ENCODE assay signal across 1 cellular context in the genomic region with DNA sequence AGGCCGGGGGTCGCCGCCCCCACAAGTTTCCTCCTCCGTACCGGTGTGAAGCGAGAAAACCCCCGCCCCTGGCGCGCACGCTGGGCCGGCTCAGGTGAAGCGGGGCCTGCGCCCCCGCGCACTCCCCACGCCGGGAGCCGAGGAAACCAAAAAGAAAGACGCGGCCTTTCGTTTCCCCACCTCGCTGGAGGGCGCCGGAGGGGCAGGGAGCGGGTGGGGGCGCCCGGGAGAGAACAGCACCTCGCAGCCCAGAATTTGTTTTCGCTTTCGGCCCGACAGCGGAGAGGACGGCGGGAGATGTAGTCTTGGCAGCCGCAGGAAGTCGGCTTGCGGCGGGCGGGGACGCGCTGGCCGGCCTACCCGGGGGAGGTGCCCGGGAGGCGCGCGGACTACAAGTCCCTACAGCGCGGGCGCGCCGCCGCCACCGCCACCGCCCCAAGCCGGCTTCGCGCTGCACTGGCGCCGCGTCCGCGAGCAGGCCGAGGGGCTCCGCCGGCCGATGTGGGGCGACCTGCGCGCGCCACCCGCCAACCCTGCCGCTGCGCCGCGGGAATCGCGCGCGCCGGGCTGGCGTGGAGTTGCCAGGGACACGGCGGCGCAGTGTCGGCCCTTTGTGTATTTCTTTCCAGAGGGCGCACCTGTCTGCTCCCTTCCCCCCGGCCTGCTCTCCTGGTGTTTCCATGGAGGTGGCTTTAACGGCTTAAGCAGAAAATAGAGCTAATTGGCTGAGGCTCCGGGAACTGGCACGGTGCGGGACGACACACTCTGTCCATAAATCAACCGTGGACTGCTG.
TF ChIP-seq lines count a peak whose summit lies in the region.

A gene with protein sequence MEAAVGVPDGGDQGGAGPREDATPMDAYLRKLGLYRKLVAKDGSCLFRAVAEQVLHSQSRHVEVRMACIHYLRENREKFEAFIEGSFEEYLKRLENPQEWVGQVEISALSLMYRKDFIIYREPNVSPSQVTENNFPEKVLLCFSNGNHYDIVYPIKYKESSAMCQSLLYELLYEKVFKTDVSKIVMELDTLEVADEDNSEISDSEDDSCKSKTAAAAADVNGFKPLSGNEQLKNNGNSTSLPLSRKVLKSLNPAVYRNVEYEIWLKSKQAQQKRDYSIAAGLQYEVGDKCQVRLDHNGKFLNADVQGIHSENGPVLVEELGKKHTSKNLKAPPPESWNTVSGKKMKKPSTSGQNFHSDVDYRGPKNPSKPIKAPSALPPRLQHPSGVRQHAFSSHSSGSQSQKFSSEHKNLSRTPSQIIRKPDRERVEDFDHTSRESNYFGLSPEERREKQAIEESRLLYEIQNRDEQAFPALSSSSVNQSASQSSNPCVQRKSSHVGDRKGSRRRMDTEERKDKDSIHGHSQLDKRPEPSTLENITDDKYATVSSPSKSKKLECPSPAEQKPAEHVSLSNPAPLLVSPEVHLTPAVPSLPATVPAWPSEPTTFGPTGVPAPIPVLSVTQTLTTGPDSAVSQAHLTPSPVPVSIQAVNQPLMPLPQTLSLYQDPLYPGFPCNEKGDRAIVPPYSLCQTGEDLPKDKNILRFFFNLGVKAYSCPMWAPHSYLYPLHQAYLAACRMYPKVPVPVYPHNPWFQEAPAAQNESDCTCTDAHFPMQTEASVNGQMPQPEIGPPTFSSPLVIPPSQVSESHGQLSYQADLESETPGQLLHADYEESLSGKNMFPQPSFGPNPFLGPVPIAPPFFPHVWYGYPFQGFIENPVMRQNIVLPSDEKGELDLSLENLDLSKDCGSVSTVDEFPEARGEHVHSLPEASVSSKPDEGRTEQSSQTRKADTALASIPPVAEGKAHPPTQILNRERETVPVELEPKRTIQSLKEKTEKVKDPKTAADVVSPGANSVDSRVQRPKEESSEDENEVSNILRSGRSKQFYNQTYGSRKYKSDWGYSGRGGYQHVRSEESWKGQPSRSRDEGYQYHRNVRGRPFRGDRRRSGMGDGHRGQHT (minus strand): TSS at position 292 of the 793 bp plus-strand sequence. CDS start 616 bp downstream, outside the sequence.

TF ChIP-seq in K562, 482 proteins besides CTCF, POLR2A, EP300 and RAD21 (continued from another document and continues in another):
- TF ChIP-seq, protein P1, sequence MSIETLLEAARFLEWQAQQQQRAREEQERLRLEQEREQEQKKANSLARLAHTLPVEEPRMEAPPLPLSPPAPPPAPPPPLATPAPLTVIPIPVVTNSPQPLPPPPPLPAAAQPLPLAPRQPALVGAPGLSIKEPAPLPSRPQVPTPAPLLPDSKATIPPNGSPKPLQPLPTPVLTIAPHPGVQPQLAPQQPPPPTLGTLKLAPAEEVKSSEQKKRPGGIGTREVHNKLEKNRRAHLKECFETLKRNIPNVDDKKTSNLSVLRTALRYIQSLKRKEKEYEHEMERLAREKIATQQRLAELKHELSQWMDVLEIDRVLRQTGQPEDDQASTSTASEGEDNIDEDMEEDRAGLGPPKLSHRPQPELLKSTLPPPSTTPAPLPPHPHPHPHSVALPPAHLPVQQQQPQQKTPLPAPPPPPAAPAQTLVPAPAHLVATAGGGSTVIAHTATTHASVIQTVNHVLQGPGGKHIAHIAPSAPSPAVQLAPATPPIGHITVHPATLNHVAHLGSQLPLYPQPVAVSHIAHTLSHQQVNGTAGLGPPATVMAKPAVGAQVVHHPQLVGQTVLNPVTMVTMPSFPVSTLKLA (conservative IDR thresholded peaks at IDR 0.05): peak in 1 of 2 experiments; percentile 57; a peak in 3 of 4 replicates
- TF ChIP-seq STAG1 (CRISPR knock-in tag; IDR thresholded peaks at IDR 0.05; ENCODE audit: borderline replicate concordance): no peak
- TF ChIP-seq DIDO1 (tag; IDR thresholded peaks at IDR 0.05; ENCODE audit: low read depth): no peak
- peak; percentile 76 for TF ChIP-seq ZBTB7A (IDR thresholded peaks at IDR 0.05; ENCODE audit: borderline replicate concordance, control insufficient read depth, low read depth, low read length)
- TF ChIP-seq ZNF263 (CRISPR knock-in tag; IDR thresholded peaks at IDR 0.05; ENCODE audit: borderline replicate concordance): no peak
- no peak for TF ChIP-seq U2AF2 (optimal IDR thresholded peaks at IDR 0.05; ENCODE audit: low read depth, low read length)
- no peak for TF ChIP-seq FOXK1 (CRISPR knock-in tag; IDR thresholded peaks at IDR 0.05; ENCODE audit: borderline replicate concordance)
- TF ChIP-seq CBFA2T3 (IDR thresholded peaks at IDR 0.05): no peak
- TF ChIP-seq, protein P2, sequence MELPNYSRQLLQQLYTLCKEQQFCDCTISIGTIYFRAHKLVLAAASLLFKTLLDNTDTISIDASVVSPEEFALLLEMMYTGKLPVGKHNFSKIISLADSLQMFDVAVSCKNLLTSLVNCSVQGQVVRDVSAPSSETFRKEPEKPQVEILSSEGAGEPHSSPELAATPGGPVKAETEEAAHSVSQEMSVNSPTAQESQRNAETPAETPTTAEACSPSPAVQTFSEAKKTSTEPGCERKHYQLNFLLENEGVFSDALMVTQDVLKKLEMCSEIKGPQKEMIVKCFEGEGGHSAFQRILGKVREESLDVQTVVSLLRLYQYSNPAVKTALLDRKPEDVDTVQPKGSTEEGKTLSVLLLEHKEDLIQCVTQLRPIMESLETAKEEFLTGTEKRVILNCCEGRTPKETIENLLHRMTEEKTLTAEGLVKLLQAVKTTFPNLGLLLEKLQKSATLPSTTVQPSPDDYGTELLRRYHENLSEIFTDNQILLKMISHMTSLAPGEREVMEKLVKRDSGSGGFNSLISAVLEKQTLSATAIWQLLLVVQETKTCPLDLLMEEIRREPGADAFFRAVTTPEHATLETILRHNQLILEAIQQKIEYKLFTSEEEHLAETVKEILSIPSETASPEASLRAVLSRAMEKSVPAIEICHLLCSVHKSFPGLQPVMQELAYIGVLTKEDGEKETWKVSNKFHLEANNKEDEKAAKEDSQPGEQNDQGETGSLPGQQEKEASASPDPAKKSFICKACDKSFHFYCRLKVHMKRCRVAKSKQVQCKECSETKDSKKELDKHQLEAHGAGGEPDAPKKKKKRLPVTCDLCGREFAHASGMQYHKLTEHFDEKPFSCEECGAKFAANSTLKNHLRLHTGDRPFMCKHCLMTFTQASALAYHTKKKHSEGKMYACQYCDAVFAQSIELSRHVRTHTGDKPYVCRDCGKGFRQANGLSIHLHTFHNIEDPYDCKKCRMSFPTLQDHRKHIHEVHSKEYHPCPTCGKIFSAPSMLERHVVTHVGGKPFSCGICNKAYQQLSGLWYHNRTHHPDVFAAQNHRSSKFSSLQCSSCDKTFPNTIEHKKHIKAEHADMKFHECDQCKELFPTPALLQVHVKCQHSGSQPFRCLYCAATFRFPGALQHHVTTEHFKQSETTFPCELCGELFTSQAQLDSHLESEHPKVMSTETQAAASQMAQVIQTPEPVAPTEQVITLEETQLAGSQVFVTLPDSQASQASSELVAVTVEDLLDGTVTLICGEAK (IDR thresholded peaks at IDR 0.05): peak; percentile 42; the same call in 1 of the 2 replicates
- TF ChIP-seq, protein P2 (CRISPR knock-in tag; IDR thresholded peaks at IDR 0.05): no peak
- TF ChIP-seq, protein P3, sequence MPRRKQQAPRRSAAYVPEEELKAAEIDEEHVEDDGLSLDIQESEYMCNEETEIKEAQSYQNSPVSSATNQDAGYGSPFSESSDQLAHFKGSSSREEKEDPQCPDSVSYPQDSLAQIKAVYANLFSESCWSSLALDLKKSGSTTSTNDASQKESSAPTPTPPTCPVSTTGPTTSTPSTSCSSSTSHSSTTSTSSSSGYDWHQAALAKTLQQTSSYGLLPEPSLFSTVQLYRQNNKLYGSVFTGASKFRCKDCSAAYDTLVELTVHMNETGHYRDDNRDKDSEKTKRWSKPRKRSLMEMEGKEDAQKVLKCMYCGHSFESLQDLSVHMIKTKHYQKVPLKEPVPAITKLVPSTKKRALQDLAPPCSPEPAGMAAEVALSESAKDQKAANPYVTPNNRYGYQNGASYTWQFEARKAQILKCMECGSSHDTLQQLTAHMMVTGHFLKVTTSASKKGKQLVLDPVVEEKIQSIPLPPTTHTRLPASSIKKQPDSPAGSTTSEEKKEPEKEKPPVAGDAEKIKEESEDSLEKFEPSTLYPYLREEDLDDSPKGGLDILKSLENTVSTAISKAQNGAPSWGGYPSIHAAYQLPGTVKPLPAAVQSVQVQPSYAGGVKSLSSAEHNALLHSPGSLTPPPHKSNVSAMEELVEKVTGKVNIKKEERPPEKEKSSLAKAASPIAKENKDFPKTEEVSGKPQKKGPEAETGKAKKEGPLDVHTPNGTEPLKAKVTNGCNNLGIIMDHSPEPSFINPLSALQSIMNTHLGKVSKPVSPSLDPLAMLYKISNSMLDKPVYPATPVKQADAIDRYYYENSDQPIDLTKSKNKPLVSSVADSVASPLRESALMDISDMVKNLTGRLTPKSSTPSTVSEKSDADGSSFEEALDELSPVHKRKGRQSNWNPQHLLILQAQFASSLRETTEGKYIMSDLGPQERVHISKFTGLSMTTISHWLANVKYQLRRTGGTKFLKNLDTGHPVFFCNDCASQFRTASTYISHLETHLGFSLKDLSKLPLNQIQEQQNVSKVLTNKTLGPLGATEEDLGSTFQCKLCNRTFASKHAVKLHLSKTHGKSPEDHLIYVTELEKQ (CRISPR knock-in tag; IDR thresholded peaks at IDR 0.05): no peak
- TF ChIP-seq PTRF (tag; IDR thresholded peaks at IDR 0.05): no peak
- no peak for TF ChIP-seq POLR3A (IDR thresholded peaks at IDR 0.05; ENCODE audit: borderline replicate concordance, extremely low read depth, insufficient read depth, insufficient read length)
- TF ChIP-seq RBM14 (IDR thresholded peaks at IDR 0.05; ENCODE audit: borderline replicate concordance, insufficient read depth, low read depth, low read length): no peak
- TF ChIP-seq HNRNPK (IDR thresholded peaks at IDR 0.05; ENCODE audit: low read depth, low read length, poor library complexity, severe bottlenecking): no peak
- TF ChIP-seq POLR2AphosphoS5 (IDR thresholded peaks at IDR 0.05; ENCODE audit: control insufficient read depth, insufficient read depth, low read depth, low read length): peak; percentile 65
- TF ChIP-seq TBL1XR1 (IDR thresholded peaks at IDR 0.05; ENCODE audit: low read length in 2 of 2): no peak
- TF ChIP-seq, protein P4, sequence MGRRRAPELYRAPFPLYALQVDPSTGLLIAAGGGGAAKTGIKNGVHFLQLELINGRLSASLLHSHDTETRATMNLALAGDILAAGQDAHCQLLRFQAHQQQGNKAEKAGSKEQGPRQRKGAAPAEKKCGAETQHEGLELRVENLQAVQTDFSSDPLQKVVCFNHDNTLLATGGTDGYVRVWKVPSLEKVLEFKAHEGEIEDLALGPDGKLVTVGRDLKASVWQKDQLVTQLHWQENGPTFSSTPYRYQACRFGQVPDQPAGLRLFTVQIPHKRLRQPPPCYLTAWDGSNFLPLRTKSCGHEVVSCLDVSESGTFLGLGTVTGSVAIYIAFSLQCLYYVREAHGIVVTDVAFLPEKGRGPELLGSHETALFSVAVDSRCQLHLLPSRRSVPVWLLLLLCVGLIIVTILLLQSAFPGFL (CRISPR knock-in tag; IDR thresholded peaks at IDR 0.05): no peak; the same call in 1 of the 2 replicates
- TF ChIP-seq COPS2 (conservative IDR thresholded peaks at IDR 0.05): no peak
- TF ChIP-seq KLF10 (CRISPR knock-in tag; IDR thresholded peaks at IDR 0.05): no peak
- TF ChIP-seq, protein P5, sequence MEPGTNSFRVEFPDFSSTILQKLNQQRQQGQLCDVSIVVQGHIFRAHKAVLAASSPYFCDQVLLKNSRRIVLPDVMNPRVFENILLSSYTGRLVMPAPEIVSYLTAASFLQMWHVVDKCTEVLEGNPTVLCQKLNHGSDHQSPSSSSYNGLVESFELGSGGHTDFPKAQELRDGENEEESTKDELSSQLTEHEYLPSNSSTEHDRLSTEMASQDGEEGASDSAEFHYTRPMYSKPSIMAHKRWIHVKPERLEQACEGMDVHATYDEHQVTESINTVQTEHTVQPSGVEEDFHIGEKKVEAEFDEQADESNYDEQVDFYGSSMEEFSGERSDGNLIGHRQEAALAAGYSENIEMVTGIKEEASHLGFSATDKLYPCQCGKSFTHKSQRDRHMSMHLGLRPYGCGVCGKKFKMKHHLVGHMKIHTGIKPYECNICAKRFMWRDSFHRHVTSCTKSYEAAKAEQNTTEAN (CRISPR knock-in tag; IDR thresholded peaks at IDR 0.05): no peak
- TF ChIP-seq, protein P6, sequence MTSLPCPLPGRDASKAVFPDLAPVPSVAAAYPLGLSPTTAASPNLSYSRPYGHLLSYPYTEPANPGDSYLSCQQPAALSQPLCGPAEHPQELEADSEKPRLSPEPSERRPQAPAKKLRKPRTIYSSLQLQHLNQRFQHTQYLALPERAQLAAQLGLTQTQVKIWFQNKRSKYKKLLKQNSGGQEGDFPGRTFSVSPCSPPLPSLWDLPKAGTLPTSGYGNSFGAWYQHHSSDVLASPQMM (CRISPR knock-in tag; IDR thresholded peaks at IDR 0.05): no peak
- no peak for TF ChIP-seq MTF1 (CRISPR knock-in tag; IDR thresholded peaks at IDR 0.05; ENCODE audit: borderline replicate concordance)
- TF ChIP-seq CHD4 (IDR thresholded peaks at IDR 0.05; ENCODE audit: insufficient read depth, insufficient replicate concordance, low read depth, low read length, poor library complexity, severe bottlenecking): no peak
- TF ChIP-seq NR1H2 (CRISPR knock-in tag; IDR thresholded peaks at IDR 0.05): no peak
- TF ChIP-seq, protein P7, sequence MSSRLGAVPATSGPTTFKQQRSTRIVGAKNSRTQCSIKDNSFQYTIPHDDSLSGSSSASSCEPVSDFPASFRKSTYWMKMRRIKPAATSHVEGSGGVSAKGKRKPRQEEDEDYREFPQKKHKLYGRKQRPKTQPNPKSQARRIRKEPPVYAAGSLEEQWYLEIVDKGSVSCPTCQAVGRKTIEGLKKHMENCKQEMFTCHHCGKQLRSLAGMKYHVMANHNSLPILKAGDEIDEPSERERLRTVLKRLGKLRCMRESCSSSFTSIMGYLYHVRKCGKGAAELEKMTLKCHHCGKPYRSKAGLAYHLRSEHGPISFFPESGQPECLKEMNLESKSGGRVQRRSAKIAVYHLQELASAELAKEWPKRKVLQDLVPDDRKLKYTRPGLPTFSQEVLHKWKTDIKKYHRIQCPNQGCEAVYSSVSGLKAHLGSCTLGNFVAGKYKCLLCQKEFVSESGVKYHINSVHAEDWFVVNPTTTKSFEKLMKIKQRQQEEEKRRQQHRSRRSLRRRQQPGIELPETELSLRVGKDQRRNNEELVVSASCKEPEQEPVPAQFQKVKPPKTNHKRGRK (tag; IDR thresholded peaks at IDR 0.05): no peak
- TF ChIP-seq SIN3B (IDR thresholded peaks at IDR 0.05; ENCODE audit: low read depth): 0 out of 2 replicates have a peak, but pooled peaks have one; percentile 52
